9 cellular contexts compared by ENCODE assay signal in the genomic region with DNA sequence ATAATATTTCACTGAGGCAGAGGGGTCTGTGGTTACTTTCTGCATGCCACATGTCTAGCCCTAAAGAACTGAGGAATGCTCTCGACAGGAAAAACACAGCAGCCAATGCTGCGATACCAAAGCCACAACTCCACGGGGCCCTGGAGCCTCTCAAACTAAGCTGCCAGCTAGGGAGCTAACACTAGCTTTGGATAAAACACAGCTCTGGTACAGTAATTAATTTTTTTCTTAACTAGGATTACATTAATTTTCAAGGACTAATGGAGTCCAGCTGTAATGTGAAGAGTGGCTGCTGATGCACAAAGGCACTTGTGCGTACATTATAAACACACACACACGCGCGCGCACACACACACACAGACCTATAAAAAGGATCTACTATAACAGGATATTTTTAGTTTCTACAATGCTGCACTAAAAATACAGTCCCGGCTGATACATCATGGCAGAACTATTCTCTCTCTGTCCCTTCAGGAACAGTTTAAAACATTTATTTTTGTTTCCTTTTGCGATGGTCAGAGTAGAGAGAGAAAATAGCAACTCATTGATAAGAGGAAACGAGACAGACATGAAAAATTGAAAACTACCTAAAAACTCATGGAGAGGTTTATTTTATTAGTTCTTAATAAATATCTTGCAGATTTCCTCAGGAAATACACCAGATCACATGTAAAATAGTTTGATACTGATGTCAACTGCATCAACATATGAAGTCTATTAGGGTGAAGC.
DNase-seq lines count a peak whose midpoint lies in the region; ATAC-seq, FAIRE-seq and TF ChIP-seq lines count a peak whose summit lies in the region.
"Had no signal": no experiment of that assay in that cellular context is flagged by ENCODE, and none has a peak within 500 bp of the region (broad histone marks: within the 10 kb centered on the region; RNA-seq: fewer than 3 reads in every experiment).

No MANE protein-coding gene starts in this region.

- peaks cover 58% of the 10 kb centered on the region for H3K4me1 Mint-ChIP-seq in activated CD4-positive, alpha-beta memory T cell treated with anti-CD3 and anti-CD28 coated beads for 36 hours (ENCODE audit: low read depth)
- peaks cover 30% of the 10 kb centered on the region for H3K4me1 Mint-ChIP-seq in glutamatergic neuron (ENCODE audit: low read depth, unreplicated experiment)

- H3K27ac ChIP-seq in small intestine (ENCODE audit: low read depth in 1 of 2, low read length in 1 of 2) = peak overlapping the region; percentile 81 to 92

- intact Hi-C loops in activated CD4-positive, alpha-beta memory T cell treated with anti-CD3 and anti-CD28 coated beads for 36 hours (cut with micrococcal nuclease) = no loop called here

- peak overlapping the region; percentile 91 for H3K27ac Mint-ChIP-seq in activated CD4-positive, alpha-beta memory T cell treated with anti-CD3 and anti-CD28 coated beads for 36 hours
- H3K27ac Mint-ChIP-seq in glutamatergic neuron (ENCODE audit: unreplicated experiment) = peak overlapping the region; percentile 94

- peaks cover 0 to 8% of the 10 kb centered on the region in 2 donors for H3K4me1 ChIP-seq in small intestine (ENCODE audit: control insufficient read depth in 2 of 2, insufficient read depth in 1 of 2, low read depth in 1 of 2, low read length in 1 of 2)

- no peaks in the 10 kb centered on the region for H3K9me3 Mint-ChIP-seq in activated CD4-positive, alpha-beta memory T cell treated with anti-CD3 and anti-CD28 coated beads for 36 hours
- H3K9me3 Mint-ChIP-seq in glutamatergic neuron (ENCODE audit: unreplicated experiment) = peaks cover 2% of the 10 kb centered on the region

- DNase-seq in HCEC 1CT = peak; percentile 62
- DNase-seq in activated CD4-positive, alpha-beta memory T cell treated with anti-CD3 and anti-CD28 coated beads for 36 hours = no peak
- no peak for DNase-seq in glutamatergic neuron
- no peak for DNase-seq in small intestine
- no peak for DNase-seq in COLO668 (lab: John Stamatoyannopoulos, UW; ENCODE audit: unreplicated experiment)
- no peak for DNase-seq in NK-92 treated with Interleukin-12 subunit alpha and Interleukin-12 subunit beta, amount 100 ng/mL, for 24 hours (lab: John Stamatoyannopoulos, UW)

- POLR2A ChIA-PET in activated CD4-positive, alpha-beta memory T cell treated with anti-CD3 and anti-CD28 coated beads for 36 hours (lab: Charles Lee) = interaction anchor here (0.7 to 1.8 kb wide), 2 partner anchors 20 to 110 kb away, joined by 6 read pairs; no protein-coding TSS in a partner anchor

- no peaks in the 10 kb centered on the region for H3K27me3 Mint-ChIP-seq in activated CD4-positive, alpha-beta memory T cell treated with anti-CD3 and anti-CD28 coated beads for 36 hours
- no peaks in the 10 kb centered on the region for H3K27me3 Mint-ChIP-seq in glutamatergic neuron (ENCODE audit: unreplicated experiment)

- TF ChIP-seq CTCF in glutamatergic neuron (IDR thresholded peaks at IDR 0.05; ENCODE audit: partially characterized antibody, unreplicated experiment) = no peak

- H3K36me3 Mint-ChIP-seq in activated CD4-positive, alpha-beta memory T cell treated with anti-CD3 and anti-CD28 coated beads for 36 hours = peaks cover 7% of the 10 kb centered on the region
- no peaks in the 10 kb centered on the region for H3K36me3 Mint-ChIP-seq in glutamatergic neuron (ENCODE audit: unreplicated experiment)

- H3K4me3 ChIP-seq in small intestine (ENCODE audit: low read depth in 1 of 2, low read length in 2 of 2) = no peak overlapping the region

- no peaks in the 10 kb centered on the region for H3K9me3 ChIP-seq in small intestine (ENCODE audit: control insufficient read depth, low read depth)

- H3K4me3 Mint-ChIP-seq in activated CD4-positive, alpha-beta memory T cell treated with anti-CD3 and anti-CD28 coated beads for 36 hours = peak overlapping the region; percentile 74
- peak overlapping the region; percentile 17 for H3K4me3 Mint-ChIP-seq in glutamatergic neuron (ENCODE audit: unreplicated experiment)

- ATAC-seq in GM19395 (IDR thresholded peaks at IDR 0.05; ENCODE audit: unreplicated experiment) (no peak), HG02970 (IDR thresholded peaks at IDR 0.05; ENCODE audit: low FRiP score, unreplicated experiment) (no peak)

- H3K36me3 ChIP-seq in small intestine (ENCODE audit: control insufficient read depth in 2 of 2, insufficient read depth in 2 of 2, low read length in 2 of 2) = no peaks in the 10 kb centered on the region

- CTCF ChIA-PET in activated CD4-positive, alpha-beta memory T cell treated with anti-CD3 and anti-CD28 coated beads for 36 hours (lab: Charles Lee) = interaction anchor here (0.9 to 1.6 kb wide), 6 partner anchors 19 to 161 kb away, joined by 3 to 6 read pairs (median 3); no protein-coding TSS in a partner anchor

- no peak for FAIRE-seq in small intestine (lab: Jason Lieb, UNC)
- FAIRE-seq: islet of Langerhans had no signal

- H3K27me3 ChIP-seq in small intestine (ENCODE audit: control insufficient read depth in 2 of 2, insufficient read depth in 2 of 2, low read length in 2 of 2) = no peaks in the 10 kb centered on the region

- WGBS in small intestine, 3 donors = 35 to 81% (median 73%) methylated on average over 11 of the region's 11 CpGs
